In genomic region chr13:36476661-36477060, GRCh38 we compare ENCODE assay signal across 25 cellular contexts. TPM values are rescaled to one million over a fixed set of nuclear protein-coding genes. Genes with fewer than 3 reads are reported as not detected.
"Had no signal": no experiment of that assay in that cellular context is flagged by ENCODE, and none has a peak within 500 bp of the region (broad histone marks: within the 10 kb centered on the region; RNA-seq: fewer than 3 reads in every experiment).

No MANE protein-coding gene starts in this region.

- DNase-seq: colonic mucosa; cortex of kidney; effector CD8-positive, alpha-beta T cell; effector memory CD8-positive, alpha-beta T cell; endodermal cell; erythroblast; esophagus squamous epithelium; foreskin fibroblast; foreskin melanocyte; gastrocnemius medialis; glutamatergic neuron; head of caudate nucleus; heart right ventricle; hippocampal formation; left cardiac atrium; left lung; left ventricle myocardium superior; lower lobe of right lung; mesendoderm; midbrain; naive thymus-derived CD4-positive, alpha-beta T cell had no signal

- ATAC-seq: effector memory CD8-positive, alpha-beta T cell; esophagus mucosa; gastrocnemius medialis; heart right ventricle; left cardiac atrium; left lung; left ventricle myocardium superior; lower lobe of right lung; naive thymus-derived CD4-positive, alpha-beta T cell had no signal

- H3K4me1 ChIP-seq: colonic mucosa, esophagus squamous epithelium, gastrocnemius medialis, heart right ventricle, left lung, lower lobe of right lung had no signal

- H3K27ac ChIP-seq: colonic mucosa, epithelial cell of prostate, esophagus squamous epithelium, gastrocnemius medialis, heart right ventricle, left lung, lower lobe of right lung had no signal

- H3K27me3 ChIP-seq: colonic mucosa, esophagus squamous epithelium, gastrocnemius medialis, left lung had no signal

- H3K9me3 ChIP-seq: colonic mucosa, esophagus squamous epithelium, gastrocnemius medialis, lower lobe of right lung had no signal

- H3K36me3 ChIP-seq: colonic mucosa, esophagus squamous epithelium, gastrocnemius medialis, heart right ventricle, left lung, lower lobe of right lung had no signal

- H3K4me3 ChIP-seq: colonic mucosa, esophagus squamous epithelium, gastrocnemius medialis, heart right ventricle, left lung, lower lobe of right lung had no signal

RNA-seq across cellular contexts. Expression of gene CCNA1, which starts 44.4 kb away (rescaled TPM):
- total RNA-seq: colonic mucosa, left ventricle myocardium superior, lower leg skin, mononuclear cell had no signal
- polyA plus RNA-seq: naive thymus-derived CD4-positive, alpha-beta T cell had no signal
